8 cellular contexts compared by ENCODE assay signal in the genomic region with DNA sequence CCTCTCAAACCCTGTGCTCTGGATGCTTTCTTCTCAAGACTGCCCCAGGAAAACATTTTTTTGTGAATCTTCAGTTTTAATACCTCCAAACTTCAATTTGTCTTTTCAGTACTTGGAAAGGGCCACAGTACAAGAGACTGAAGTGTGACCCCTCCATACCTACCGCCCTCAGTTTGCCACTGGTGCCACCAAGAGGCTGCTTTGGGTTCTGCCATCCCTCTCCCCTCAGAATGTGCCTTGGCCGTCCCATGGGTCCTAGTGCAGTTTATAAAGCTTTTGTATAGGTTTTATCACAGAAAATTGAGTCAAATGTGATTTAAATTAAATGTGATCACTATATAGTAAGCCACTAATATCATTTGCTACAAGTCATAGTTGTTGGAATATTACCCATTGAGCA.
DNase-seq lines count a peak whose midpoint lies in the region; ATAC-seq and TF ChIP-seq lines count a peak whose summit lies in the region.

No MANE protein-coding gene starts in this region.

- H3K27me3 ChIP-seq in cardiac muscle cell: no peaks in the 10 kb centered on the region

- peaks cover 2% of the 10 kb centered on the region for H3K36me3 Mint-ChIP-seq in activated naive CD8-positive, alpha-beta T cell treated with anti-CD3 and anti-CD28 coated beads, Interleukin-2, amount 10 ng/mL, durations not matched to agents 7 days and 5 days

- no peaks in the 10 kb centered on the region for H3K27me3 Mint-ChIP-seq in activated naive CD8-positive, alpha-beta T cell treated with anti-CD3 and anti-CD28 coated beads, Interleukin-2, amount 10 ng/mL, durations not matched to agents 7 days and 5 days

- H3K36me3 ChIP-seq in cardiac muscle cell: peaks cover 39% of the 10 kb centered on the region

- peak; percentile 67 for DNase-seq in GM10248 (ENCODE audit: extremely low spot score)
- DNase-seq in NCI-H510A treated with DMSO at 0.1 percent for 48 hours (lab: John Stamatoyannopoulos, UW): peak; percentile 78
- no peak for DNase-seq in activated naive CD8-positive, alpha-beta T cell treated with anti-CD3 and anti-CD28 coated beads, Interleukin-2, amount 10 ng/mL, durations not matched to agents 7 days and 5 days
- peak; percentile 61 to 62 for DNase-seq in cardiac muscle cell (ENCODE audit: low read depth in 1 of 2, low spot score in 1 of 2)
- DNase-seq in pulmonary artery endothelial cell (ENCODE audit: low read depth, low spot score): peak; percentile 20

- H3K4me3 Mint-ChIP-seq in activated naive CD8-positive, alpha-beta T cell treated with anti-CD3 and anti-CD28 coated beads, Interleukin-2, amount 10 ng/mL, durations not matched to agents 7 days and 5 days: no peak overlapping the region

- CTCF ChIA-PET in GM10248 (lab: Yijun Ruan, JAX): interaction anchor here (0.6 to 3.8 kb wide), 12 partner anchors 8 to 470 kb away, joined by 3 to 45 read pairs (median 4); partner anchors contain the start of gene KIF1B

- TF ChIP-seq CTCF in 22Rv1 (IDR thresholded peaks at IDR 0.05) (peak; percentile 82), GM10248 (IDR thresholded peaks at IDR 0.05; ENCODE audit: control extremely low read depth, extremely low read depth, low read depth, missing control alignments) (peak; percentile 79), cardiac muscle cell (IDR thresholded peaks at IDR 0.05; ENCODE audit: low read depth, low read length) (peak; percentile 75)

- no peak overlapping the region for H3K27ac Mint-ChIP-seq in activated naive CD8-positive, alpha-beta T cell treated with anti-CD3 and anti-CD28 coated beads, Interleukin-2, amount 10 ng/mL, durations not matched to agents 7 days and 5 days

- H3K4me3 ChIP-seq in cardiac muscle cell: no peak overlapping the region

- POLR2A ChIA-PET in GM10248 (lab: Yijun Ruan, JAX): no interaction called here
- POLR2A ChIA-PET in activated naive CD8-positive, alpha-beta T cell treated with anti-CD3 and anti-CD28 coated beads, Interleukin-2, amount 10 ng/mL, durations not matched to agents 7 days and 5 days (lab: Charles Lee): no interaction called here

- ATAC-seq in activated naive CD8-positive, alpha-beta T cell treated with anti-CD3 and anti-CD28 coated beads, Interleukin-2, amount 10 ng/mL, durations not matched to agents 7 days and 5 days (ENCODE audit: low read depth): peak; percentile 76
- ATAC-seq in GM19328 (IDR thresholded peaks at IDR 0.05; ENCODE audit: unreplicated experiment) (no peak), HG03378 (IDR thresholded peaks at IDR 0.05; ENCODE audit: unreplicated experiment) (no peak)

- H3K4me1 ChIP-seq in cardiac muscle cell (ENCODE audit: low read depth): peaks cover 4% of the 10 kb centered on the region

- no peaks in the 10 kb centered on the region for H3K4me1 Mint-ChIP-seq in activated naive CD8-positive, alpha-beta T cell treated with anti-CD3 and anti-CD28 coated beads, Interleukin-2, amount 10 ng/mL, durations not matched to agents 7 days and 5 days

- H3K9me3 ChIP-seq in cardiac muscle cell (ENCODE audit: low read depth): no peaks in the 10 kb centered on the region

- H3K9me3 Mint-ChIP-seq in activated naive CD8-positive, alpha-beta T cell treated with anti-CD3 and anti-CD28 coated beads, Interleukin-2, amount 10 ng/mL, durations not matched to agents 7 days and 5 days: no peaks in the 10 kb centered on the region

- no peak overlapping the region for H3K27ac ChIP-seq in 22Rv1
- H3K27ac ChIP-seq in cardiac muscle cell: no peak overlapping the region
